ENCODE assay signal across 14 cellular contexts in genomic region chr12:128268348-128268725, GRCh38. TPM values are rescaled to one million over a fixed set of nuclear protein-coding genes. Genes with fewer than 3 reads are reported as not detected.
DNase-seq lines count a peak whose midpoint lies in the region; ATAC-seq, FAIRE-seq and TF ChIP-seq lines count a peak whose summit lies in the region.
"Had no signal": no experiment of that assay in that cellular context is flagged by ENCODE, and none has a peak within 500 bp of the region (broad histone marks: within the 10 kb centered on the region; RNA-seq: fewer than 3 reads in every experiment).

No MANE protein-coding gene starts in this region.

- TF ChIP-seq CTCF in Peyer's patch (IDR thresholded peaks at IDR 0.05) (no peak), pancreas (IDR thresholded peaks at IDR 0.05) (no peak)

- FAIRE-seq in pancreas (lab: Jason Lieb, UNC), result no peak

- ATAC-seq in right cardiac atrium, result peak; percentile 45 to 69
- ATAC-seq in pancreas, result peak; percentile 35 to 56 (median 46)
- no peak for ATAC-seq in HG02973 (IDR thresholded peaks at IDR 0.05; ENCODE audit: unreplicated experiment)
- no peak for ATAC-seq in GM18861 (IDR thresholded peaks at IDR 0.05; ENCODE audit: unreplicated experiment)
- ATAC-seq: activated CD8-positive, alpha-beta T cell treated with anti-CD3 and anti-CD28 coated beads, Interleukin-2, amount 10 ng/mL, durations not matched to agents 7 days and 5 days had no signal

- H3K36me3 ChIP-seq in BLaER1 (no peaks in the 10 kb centered on the region), Peyer's patch (no peaks in the 10 kb centered on the region), pancreas (no peaks in the 10 kb centered on the region)

- 0 out of 2 replicates have a peak overlapping the region, but pooled peaks have one; percentile 95 for H3K4me2 ChIP-seq in BLaER1

- H3K27ac ChIP-seq in BLaER1 (no peak overlapping the region), Peyer's patch (no peak overlapping the region), right cardiac atrium (ENCODE audit: low read length) (no peak overlapping the region), pancreas (no peak overlapping the region)

- no peak overlapping the region for H3K4me3 ChIP-seq in BLaER1
- peak overlapping the region in 3 of 4 donors; percentile 1 to 41 (median 9) for H3K4me3 ChIP-seq in Peyer's patch
- peak overlapping the region; percentile 67 for H3K4me3 ChIP-seq in right cardiac atrium (ENCODE audit: low read length)
- peak overlapping the region; percentile 12 to 46 (median 25) for H3K4me3 ChIP-seq in pancreas

- peaks cover 20% of the 10 kb centered on the region for H3K4me1 ChIP-seq in BLaER1
- H3K4me1 ChIP-seq in Peyer's patch, result peaks cover 0 to 8% (median 0%) of the 10 kb centered on the region in 4 donors
- H3K4me1 ChIP-seq in right cardiac atrium (ENCODE audit: control insufficient read depth, insufficient read depth, low read length), result no peaks in the 10 kb centered on the region
- H3K4me1 ChIP-seq in pancreas, result peaks cover 0 to 3% (median 0%) of the 10 kb centered on the region in 3 donors

- H4K20me1 ChIP-seq in BLaER1, result no peaks in the 10 kb centered on the region

- H3K9me3 ChIP-seq in BLaER1, result peaks cover 13% of the 10 kb centered on the region
- peaks cover 0 to 4% (median 0%) of the 10 kb centered on the region in 4 donors for H3K9me3 ChIP-seq in Peyer's patch
- no peaks in the 10 kb centered on the region for H3K9me3 ChIP-seq in right cardiac atrium (ENCODE audit: control insufficient read depth, low read length)
- no peaks in the 10 kb centered on the region for H3K9me3 ChIP-seq in pancreas

- no peak for TF ChIP-seq POLR2A in Peyer's patch (IDR thresholded peaks at IDR 0.05)

- intact Hi-C loops in right cardiac atrium (cut with DNase I), result loop anchor here in 2 of 4 donors (10.0 kb wide), 2 partner anchors 116 to 1646 kb away; no protein-coding TSS in a partner anchor
- intact Hi-C loops in pancreas (cut with DNase I), result no loop called here

- 1% methylated on average over 34 of the region's 34 CpGs for WGBS in right cardiac atrium
- 2 to 3% methylated on average over 34 of the region's 34 CpGs for WGBS in pancreas, 2 donors

- H3K27me3 ChIP-seq in BLaER1 (peaks cover 50% of the 10 kb centered on the region), Peyer's patch (peaks cover 0 to 11% of the 10 kb centered on the region in 2 donors), right cardiac atrium (ENCODE audit: control insufficient read depth, insufficient read depth) (peaks cover 3% of the 10 kb centered on the region), pancreas (peaks cover 0 to 12% (median 3%) of the 10 kb centered on the region in 4 donors)

- DNase-seq in Peyer's patch, result no peak
- peak in 2 of 3 donors; percentile 62 to 63 for DNase-seq in right cardiac atrium
- peak in 1 of 6 donors; percentile 28 for DNase-seq in pancreas
- DNase-seq in stimulated activated CD4-positive, alpha-beta T cell treated with anti-CD3 and anti-CD28 coated beads, Interleukin-2, amount 100 ng/mL, for 24 hours, result no peak
- no peak for DNase-seq in A172 (ENCODE audit: low spot score)
- DNase-seq: activated CD8-positive, alpha-beta T cell treated with anti-CD3 and anti-CD28 coated beads, Interleukin-2, amount 10 ng/mL, durations not matched to agents 7 days and 5 days; activated naive CD4-positive, alpha-beta T cell; cerebellar nuclear complex; DMS79; NCI-H345 had no signal

- H3K9ac ChIP-seq in BLaER1, result no peak overlapping the region

RNA-seq across cellular contexts. Expression of gene TMEM132C, which starts 1.4 kb away (rescaled TPM):
- total RNA-seq in Peyer's patch (1 to 10 TPM in 3 of 4 donors, under 1 TPM in 1; 0.88 to 5.0 (median 2.0) TPM), right cardiac atrium (10 to 100 TPM in 2 of 4 donors, 1 to 10 TPM in 2; 6.7 to 16.3 (median 10.8) TPM), pancreas (1 to 10 TPM in 5 of 6 donors, under 1 TPM in 1; 0.63 to 5.8 (median 3.1) TPM)
- polyA plus RNA-seq in right cardiac atrium (4.9 TPM), pancreas (1 to 10 TPM; 2.0 to 4.1 TPM)
- not detected in 2 replicates for total RNA-seq in A172 (2014; rRNA removed; shearing (Covaris generic))
- total RNA-seq: activated CD8-positive, alpha-beta T cell treated with anti-CD3 and anti-CD28 coated beads, Interleukin-2, amount 10 ng/mL, durations not matched to agents 7 days and 5 days; myocyte had no signal

Comparison
In these comparisons a context has a peak if more than half of its experiments do, and no peak if none do; other contexts are left out.
1. DNase-seq: peak in right cardiac atrium (2 of 3); none in Peyer's patch (0 of 3), stimulated activated CD4-positive, alpha-beta T cell treated with anti-CD3 and anti-CD28 coated beads, Interleukin-2, amount 100 ng/mL, for 24 hours (0 of 2) and A172 (single experiment).
2. ATAC-seq: peak in right cardiac atrium (2 of 2) and pancreas (4 of 4); none in HG02973 (single experiment) and GM18861 (single experiment).